12 cellular contexts compared by ENCODE assay signal in the genomic region with DNA sequence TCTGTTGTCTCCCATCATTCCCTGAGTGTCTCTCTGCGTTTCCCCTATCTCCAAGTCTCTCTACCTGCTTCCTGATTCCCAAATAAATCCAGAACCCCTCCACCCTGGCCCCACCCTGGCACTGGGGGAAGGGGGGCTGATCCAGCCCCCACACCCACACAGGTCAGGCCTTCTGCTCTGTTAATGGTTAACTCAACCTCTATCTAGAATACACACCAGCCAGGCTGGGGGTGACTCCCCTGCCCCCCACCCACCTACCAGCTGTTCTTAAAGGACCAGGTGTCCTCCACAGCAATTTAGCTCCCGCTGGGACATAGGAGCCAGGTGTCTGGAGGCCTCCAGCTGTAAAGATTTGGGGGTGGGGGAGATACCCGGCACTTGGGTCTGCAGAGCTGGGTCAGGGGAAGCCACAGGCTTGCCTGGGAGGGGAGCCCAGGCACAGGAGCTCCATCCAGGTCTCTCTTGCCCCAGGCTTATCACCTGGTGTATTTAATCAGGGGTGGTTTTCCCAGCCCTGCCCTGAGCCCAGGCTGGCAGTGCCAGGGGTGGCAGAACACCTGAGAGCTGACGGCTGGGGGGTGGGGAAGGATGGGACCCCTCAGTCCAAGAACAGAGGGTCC. TPM values are rescaled to one million over a fixed set of nuclear protein-coding genes. Genes with fewer than 3 reads are reported as not detected.
DNase-seq lines count a peak whose midpoint lies in the region; ATAC-seq and TF ChIP-seq lines count a peak whose summit lies in the region.
"Had no signal": no experiment of that assay in that cellular context is flagged by ENCODE, and none has a peak within 500 bp of the region (broad histone marks: within the 10 kb centered on the region; RNA-seq: fewer than 3 reads in every experiment).

No MANE protein-coding gene starts in this region.

- no peak for TF ChIP-seq CTCF in CD4-positive, alpha-beta T cell (IDR thresholded peaks at IDR 0.05)
- no peak for TF ChIP-seq CTCF in sigmoid colon (IDR thresholded peaks at IDR 0.05)

- H3K27ac Mint-ChIP-seq in CD4-positive, alpha-beta T cell: no peak overlapping the region

- H3K27me3 ChIP-seq in CD4-positive, alpha-beta T cell (ENCODE audit: control insufficient read depth, insufficient read depth, low read length): no peaks in the 10 kb centered on the region
- H3K27me3 ChIP-seq in duodenal mucosa (ENCODE audit: control insufficient read depth in 1 of 2, insufficient read depth in 2 of 2, low read length in 2 of 2) (no peaks in the 10 kb centered on the region), mucosa of rectum (ENCODE audit: control insufficient read depth in 2 of 2, insufficient read depth in 2 of 2, low read length in 2 of 2) (no peaks in the 10 kb centered on the region), sigmoid colon (peaks cover 0 to 11% (median 1%) of the 10 kb centered on the region in 3 donors)
- H3K27me3 ChIP-seq: testis had no signal

- H3K9ac ChIP-seq in duodenal mucosa (ENCODE audit: low read depth in 1 of 2, low read length in 2 of 2): peak overlapping the region; percentile 77 to 81
- H3K9ac ChIP-seq in mucosa of rectum (ENCODE audit: low read depth in 1 of 2, low read length in 2 of 2): peak overlapping the region; percentile 68 to 89

- ATAC-seq in CD4-positive, alpha-beta T cell (ENCODE audit: poor library complexity): no peak
- ATAC-seq in GM21825 (IDR thresholded peaks at IDR 0.05; ENCODE audit: unreplicated experiment) (no peak), HG02798 (IDR thresholded peaks at IDR 0.05; ENCODE audit: poor library complexity, unreplicated experiment) (no peak)

- CTCF ChIA-PET in CD4-positive, alpha-beta T cell (lab: Charles Lee): interaction anchor here (1.6 to 1.9 kb wide), 2 partner anchors 18 to 65 kb away, joined by 7 to 14 read pairs; a partner anchor contains a TSS

- H3K36me3 ChIP-seq in duodenal mucosa (ENCODE audit: control insufficient read depth in 1 of 2, insufficient read depth in 2 of 2, low read length in 2 of 2) (no peaks in the 10 kb centered on the region), mucosa of rectum (ENCODE audit: control insufficient read depth in 2 of 2, insufficient read depth in 2 of 2, low read length in 2 of 2) (no peaks in the 10 kb centered on the region), sigmoid colon (peaks cover 0 to 10% (median 10%) of the 10 kb centered on the region in 4 donors)

- TF ChIP-seq POLR2A in sigmoid colon (IDR thresholded peaks at IDR 0.05): no peak

- no peak for TF ChIP-seq EP300 in sigmoid colon (IDR thresholded peaks at IDR 0.05)

- H3K27ac ChIP-seq in CD4-positive, alpha-beta T cell (ENCODE audit: low read depth, low read length): no peak overlapping the region
- H3K27ac ChIP-seq in duodenal mucosa (ENCODE audit: low read depth, low read length) (peak overlapping the region; percentile 78), mucosa of rectum (ENCODE audit: low read depth in 2 of 2, low read length in 2 of 2) (peak overlapping the region; percentile 94 to 97), sigmoid colon (no peak overlapping the region)
- H3K27ac ChIP-seq: testis had no signal

- peaks cover 40% of the 10 kb centered on the region for H3K4me1 Mint-ChIP-seq in CD4-positive, alpha-beta T cell (ENCODE audit: low read depth)

- H3K9me3 ChIP-seq in CD4-positive, alpha-beta T cell (ENCODE audit: control insufficient read depth, low read length): no peaks in the 10 kb centered on the region
- H3K9me3 ChIP-seq in duodenal mucosa (ENCODE audit: control insufficient read depth in 1 of 2, low read length in 2 of 2): no peaks in the 10 kb centered on the region
- no peaks in the 10 kb centered on the region for H3K9me3 ChIP-seq in mucosa of rectum (ENCODE audit: control insufficient read depth in 2 of 2, low read length in 2 of 2)
- no peaks in the 10 kb centered on the region for H3K9me3 ChIP-seq in sigmoid colon
- H3K9me3 ChIP-seq: testis had no signal

- peaks cover 18% of the 10 kb centered on the region for H3K36me3 Mint-ChIP-seq in CD4-positive, alpha-beta T cell (ENCODE audit: low read depth)

- no peaks in the 10 kb centered on the region for H3K9me3 Mint-ChIP-seq in CD4-positive, alpha-beta T cell
- H3K9me3 Mint-ChIP-seq: CD4-positive, alpha-beta memory T cell had no signal

- POLR2A ChIA-PET in CD4-positive, alpha-beta T cell (lab: Charles Lee): interaction anchor here (0.9 to 1.5 kb wide), 2 partner anchors 113 kb away, joined by 3 to 4 read pairs; a partner anchor contains a TSS

- WGBS in sigmoid colon, 2 donors: 12 to 49% methylated on average over 4 of the region's 4 CpGs

- H3K4me1 ChIP-seq in duodenal mucosa (ENCODE audit: control insufficient read depth in 1 of 2, insufficient read depth in 2 of 2, low read length in 2 of 2): peaks cover 47 to 63% of the 10 kb centered on the region in 2 donors
- H3K4me1 ChIP-seq in mucosa of rectum (ENCODE audit: control insufficient read depth in 2 of 2, insufficient read depth in 2 of 2, low read length in 2 of 2): peaks cover 56 to 64% of the 10 kb centered on the region in 2 donors
- H3K4me1 ChIP-seq in sigmoid colon: peaks cover 0 to 40% (median 37%) of the 10 kb centered on the region in 4 donors

- intact Hi-C loops in CD4-positive, alpha-beta T cell (cut with DNase I, micrococcal nuclease): loop anchor here in 1 of 2 experiments (1.0 to 2.0 kb wide), 2 partner anchors 18 to 65 kb away; a partner anchor contains a TSS
- intact Hi-C loops in sigmoid colon (cut with DNase I): loop anchor here (5.0 kb wide), 2 partner anchors 65 to 460 kb away; a partner anchor contains a TSS

- H3K4me3 ChIP-seq in duodenal mucosa (ENCODE audit: low read depth in 1 of 2, low read length in 2 of 2) (peak overlapping the region; percentile 57 to 62), mucosa of rectum (ENCODE audit: low read length in 2 of 2) (peak overlapping the region; percentile 70 to 77), sigmoid colon (peak overlapping the region in 1 of 4 donors; percentile 25)

- DNase-seq in CD4-positive, alpha-beta T cell: no peak
- DNase-seq in HuH-7.5 (ENCODE audit: low spot score) (peak; percentile 93), nucleus accumbens (lab: John Stamatoyannopoulos, UW) (no peak), sigmoid colon (no peak)
- DNase-seq: CD4-positive, alpha-beta memory T cell; NCI-H1048; testis had no signal

- peak overlapping the region; percentile 18 for H3K4me3 Mint-ChIP-seq in CD4-positive, alpha-beta T cell

- peaks cover 19% of the 10 kb centered on the region for H3K27me3 Mint-ChIP-seq in CD4-positive, alpha-beta T cell

RNA-seq across cellular contexts. Expression of a gene that starts 3.9 kb away (rescaled TPM):
- 10 to 100 TPM; 21.0 to 21.6 TPM for total RNA-seq in CD4-positive, alpha-beta T cell
- 10 to 100 TPM; 18.0 to 25.5 (median 20.8) TPM for total RNA-seq in sigmoid colon
- 10 to 100 TPM in 2 of 3 donors, 1 to 10 TPM in 1; 7.8 to 15.2 (median 11.3) TPM for polyA plus RNA-seq in sigmoid colon

RNA-seq across cellular contexts. Expression of a gene that starts 17.9 kb away (rescaled TPM):
- not detected for total RNA-seq in CD4-positive, alpha-beta T cell
- under 1 TPM in 1 of 4 donors, not detected in 3; 0.49 TPM for total RNA-seq in sigmoid colon
- 10 to 100 TPM; 28.1 to 72.8 (median 57.1) TPM for polyA plus RNA-seq in sigmoid colon
- total RNA-seq: CD4-positive, alpha-beta memory T cell; fibroblast of lung had no signal
- polyA plus RNA-seq: CD4-positive, alpha-beta memory T cell; fibroblast of lung had no signal

RNA-seq across cellular contexts. Expression of a gene that starts 19.1 kb away (rescaled TPM):
- total RNA-seq in CD4-positive, alpha-beta T cell: 10 to 100 TPM; 63.3 to 65.0 TPM
- total RNA-seq in sigmoid colon: 10 to 100 TPM; 18.2 to 31.3 (median 25.3) TPM
- 10 to 100 TPM; 26.4 to 84.4 (median 30.7) TPM for polyA plus RNA-seq in sigmoid colon

RNA-seq across cellular contexts. Expression of a gene that starts 20.4 kb away (rescaled TPM):
- total RNA-seq in CD4-positive, alpha-beta T cell: 1 to 10 TPM; 4.1 to 4.7 TPM
- total RNA-seq in sigmoid colon: 1 to 10 TPM; 1.8 to 6.1 (median 3.0) TPM
- polyA plus RNA-seq in sigmoid colon: 1 to 10 TPM; 6.2 to 8.3 (median 6.6) TPM

RNA-seq across cellular contexts. Expression of a gene that starts 32.6 kb away (rescaled TPM):
- not detected for total RNA-seq in CD4-positive, alpha-beta T cell
- total RNA-seq in sigmoid colon: not detected
- polyA plus RNA-seq in sigmoid colon: under 1 TPM in 2 of 3 donors, not detected in 1; 0.46 to 0.60 TPM
- total RNA-seq: CD4-positive, alpha-beta memory T cell; fibroblast of lung had no signal
- polyA plus RNA-seq: CD4-positive, alpha-beta memory T cell; fibroblast of lung had no signal

Comparison
In these comparisons a context has a peak if more than half of its experiments do, and no peak if none do; other contexts are left out.
1. H3K27ac ChIP-seq: peak in duodenal mucosa (single experiment) and mucosa of rectum (2 of 2); none in CD4-positive, alpha-beta T cell (single experiment) and sigmoid colon (0 of 4).